In the genomic region with DNA sequence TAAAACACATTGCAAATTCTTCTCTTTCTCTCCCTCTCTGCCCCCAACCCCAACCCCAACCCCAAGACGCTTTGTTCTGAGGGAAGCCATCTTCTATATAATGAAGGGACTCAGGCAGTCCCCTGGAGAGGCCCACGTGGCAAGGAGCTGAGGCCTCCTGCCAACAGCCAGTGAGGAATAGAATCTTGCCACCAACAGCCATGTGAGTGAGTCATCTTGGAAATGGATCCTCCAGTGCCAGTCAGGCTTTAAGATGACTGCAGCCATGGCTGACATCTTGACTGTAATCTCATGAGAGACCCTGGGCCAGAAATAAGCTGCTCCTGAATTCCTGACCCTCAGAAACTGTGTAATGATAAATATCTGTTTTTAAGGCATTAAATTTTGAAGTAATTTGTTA, we compare ENCODE assay signal across 1 cellular context.
TF ChIP-seq lines count a peak whose summit lies in the region.

No MANE protein-coding gene starts in this region.

TF ChIP-seq in WTC11, 78 proteins besides CTCF, POLR2A, EP300 and RAD21 (continued from another document):
- no peak for TF ChIP-seq ATF3 (CRISPR knock-in tag; conservative IDR thresholded peaks at IDR 0.05)
- no peak for TF ChIP-seq RELA (CRISPR knock-in tag; IDR thresholded peaks at IDR 0.05; ENCODE audit: borderline replicate concordance)
